ENCODE assay signal across 8 cellular contexts in the genomic region with DNA sequence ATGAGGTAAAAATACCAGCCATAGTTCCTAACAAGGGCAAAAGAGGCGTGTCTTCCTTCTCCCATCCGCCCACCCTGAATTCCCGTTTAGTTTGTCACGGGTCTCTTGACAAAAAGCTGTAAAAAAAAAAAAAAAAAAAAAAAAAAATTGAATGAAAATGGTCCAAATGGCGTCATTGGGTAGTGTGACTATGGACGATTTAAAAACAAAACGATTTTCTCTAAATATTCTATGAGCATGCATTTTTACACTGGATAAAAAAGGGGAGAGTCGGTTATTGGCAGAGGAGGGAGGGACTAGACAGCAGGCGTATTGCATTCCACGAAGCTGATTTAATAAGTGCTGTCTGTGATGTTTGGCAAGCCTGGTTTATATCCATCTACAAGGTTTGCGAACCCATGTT. TPM values are rescaled to one million over a fixed set of nuclear protein-coding genes. Genes with fewer than 3 reads are reported as not detected.
DNase-seq lines count a peak whose midpoint lies in the region; ATAC-seq, FAIRE-seq and TF ChIP-seq lines count a peak whose summit lies in the region.

A gene (plus strand): TSS at position 338 of the 403 bp plus-strand sequence. CDS start 35,214 bp downstream, outside the sequence.

- no peak within 1 kb of the TSS for H3K9ac ChIP-seq in HepG2 (ENCODE audit: insufficient read depth, low read depth, low read length)

- POLR2A ChIA-PET in HepG2 (lab: Yijun Ruan, JAX) = no interaction called here

- WGBS in HepG2 (ENCODE audit: low lambda C conversion rate) = 30% methylated on average over 11 of the region's 11 CpGs
- under 1% methylated on average over 11 of the region's 11 CpGs for WGBS in thymus

- no peak within 1 kb of the TSS for H3K4me3 Mint-ChIP-seq in Calu3 (ENCODE audit: low read depth, unreplicated experiment)

- TF ChIP-seq EP300 in HepG2 (IDR thresholded peaks at IDR 0.05; ENCODE audit: low read depth in 2 of 2, low read length in 2 of 2) = no peak
- TF ChIP-seq EP300 in HepG2 (CRISPR knock-in tag; IDR thresholded peaks at IDR 0.05; ENCODE audit: borderline replicate concordance) = no peak

- H3K27ac ChIP-seq in HepG2 (ENCODE audit: extremely low read length, insufficient read depth, low read length) (no peak within 1 kb of the TSS), thymus (ENCODE audit: low read depth) (no peak within 1 kb of the TSS)

- H3K9me3 Mint-ChIP-seq in Calu3 (ENCODE audit: low read depth, unreplicated experiment) = peaks cover 2% of the 10 kb centered on the region

- no peaks in the 10 kb centered on the region for H3K4me1 Mint-ChIP-seq in Calu3 (ENCODE audit: low read depth, unreplicated experiment)

- peak within 1 kb of the TSS; percentile 74 for H3K4me2 ChIP-seq in HepG2 (ENCODE audit: low read depth, low read length)

- no peaks in the 10 kb centered on the region for H3K27me3 ChIP-seq in GM06990 (replicated peaks; ENCODE audit: control insufficient read depth, insufficient read depth, low read length)
- peaks cover 0 to 4% of the 10 kb centered on the region in 2 experiments; a peak in 1 of 5 replicates for H3K27me3 ChIP-seq in HepG2 (ENCODE audit: control insufficient read depth in 1 of 2, insufficient read depth in 2 of 2, low read length in 2 of 2)
- H3K27me3 ChIP-seq in thymus (ENCODE audit: control insufficient read depth, insufficient read depth) = no peaks in the 10 kb centered on the region

- ATAC-seq in HepG2 (no peak; the same call in 2 of the 3 replicates), HG03108 (IDR thresholded peaks at IDR 0.05; ENCODE audit: unreplicated experiment) (no peak)

- TF ChIP-seq RAD21 in HepG2 (CRISPR knock-in tag; IDR thresholded peaks at IDR 0.05) = no peak

- no peaks in the 10 kb centered on the region for H4K20me1 ChIP-seq in HepG2 (ENCODE audit: insufficient read depth, low read length)

- no TSS peak for BruUV-seq in HepG2 (replicated peaks; lab: Mats Ljungman, UMichigan)
- no TSS peak for BruUV-seq in Calu3 (replicated peaks; lab: Mats Ljungman, UMichigan)

- no peaks in the 10 kb centered on the region for H3K27me3 Mint-ChIP-seq in Calu3 (ENCODE audit: unreplicated experiment)

- intact Hi-C loops in HepG2 (cut with micrococcal nuclease; ENCODE audit: unreplicated experiment) (no loop called here), Calu3 (cut with micrococcal nuclease; ENCODE audit: unreplicated experiment) (no loop called here)

- no peak within 1 kb of the TSS for H2AFZ ChIP-seq in HepG2 (ENCODE audit: low read length)

- TF ChIP-seq CTCF in GM06990 (IDR thresholded peaks at IDR 0.05; ENCODE audit: insufficient read depth, low read length, poor library complexity, severe bottlenecking) (no peak), cardiac fibroblast (IDR thresholded peaks at IDR 0.05; ENCODE audit: low read depth, low read length) (no peak), HepG2 (CRISPR knock-in tag; IDR thresholded peaks at IDR 0.05) (no peak), Calu3 (IDR thresholded peaks at IDR 0.05; ENCODE audit: unreplicated experiment) (no peak)

- no peaks in the 10 kb centered on the region for H3K36me3 Mint-ChIP-seq in Calu3 (ENCODE audit: insufficient read depth, unreplicated experiment)

- in situ Hi-C loops in HepG2 (cut with HindIII; ENCODE audit: extremely low pct_ligation_motif_present, low pct_unique_long_range_greater_than_20kb) = no loop called here

- H3K9me3 ChIP-seq in HepG2 (ENCODE audit: low read length) (no peaks in the 10 kb centered on the region), thymus (ENCODE audit: control insufficient read depth) (no peaks in the 10 kb centered on the region)

- FAIRE-seq in HepG2 (lab: Jason Lieb, UNC) (no peak), HTR-8/SVneo (lab: Jason Lieb, UNC) (no peak)

- H3K27ac Mint-ChIP-seq in Calu3 (ENCODE audit: unreplicated experiment) = no peak within 1 kb of the TSS

- H3K4me3 ChIP-seq in GM06990 (replicated peaks; ENCODE audit: low read depth, low read length) (peak within 1 kb of the TSS; percentile 59), cardiac fibroblast (replicated peaks in 1 of 2; ENCODE audit: low read depth in 2 of 2, low read length in 2 of 2) (peak within 1 kb of the TSS; percentile 51 to 57), HepG2 (replicated peaks in 1 of 3; ENCODE audit: insufficient read depth in 1 of 3, low read depth in 2 of 3, low read length in 3 of 3) (peak within 1 kb of the TSS; percentile 26 to 59 (median 50); a peak in 4 of 6 replicates), thymus (ENCODE audit: low read length) (peak within 1 kb of the TSS; percentile 48)

- DNase-seq in GM06990 (ENCODE audit: extremely low read depth, insufficient read length) (no peak), NCI-H510A (lab: John Stamatoyannopoulos, UW) (peak; percentile 15), cardiac fibroblast (ENCODE audit: low read depth in 2 of 2) (peak; percentile 15 to 27), HepG2 (ENCODE audit: low spot score) (no peak), Calu3 (no peak), HTR-8/SVneo (ENCODE audit: insufficient read length, low spot score) (no peak)

- no peak for TF ChIP-seq POLR2A in HepG2 (IDR thresholded peaks at IDR 0.05; ENCODE audit: insufficient read depth in 1 of 2, low read depth in 2 of 2, low read length in 2 of 2)

- no peaks in the 10 kb centered on the region for H3K79me2 ChIP-seq in HepG2 (ENCODE audit: insufficient read depth, low read length)

- H3K36me3 ChIP-seq in GM06990 (ENCODE audit: control insufficient read depth, insufficient read depth, low read length) (no peaks in the 10 kb centered on the region), HepG2 (replicated peaks in 1 of 2; ENCODE audit: control insufficient read depth in 1 of 2, insufficient read depth in 2 of 2, low read length in 2 of 2) (no peaks in the 10 kb centered on the region), thymus (ENCODE audit: control insufficient read depth, insufficient read depth) (no peaks in the 10 kb centered on the region)

- H3K4me1 ChIP-seq in HepG2 (ENCODE audit: insufficient read depth, low read length) (no peaks in the 10 kb centered on the region), thymus (ENCODE audit: control insufficient read depth, insufficient read depth, low read length) (no peaks in the 10 kb centered on the region)

- CTCF ChIA-PET in HepG2 (lab: Yijun Ruan, JAX; ENCODE audit: low intra/inter-chr PET ratio, low total read pairs) = no interaction called here
- CTCF ChIA-PET in Calu3 (lab: Charles Lee) = no interaction called here

TF ChIP-seq in HepG2, 621 proteins besides CTCF, POLR2A, EP300 and RAD21:
- TF ChIP-seq MAFK (conservative IDR thresholded peaks at IDR 0.05 in 1 of 2, IDR thresholded peaks at IDR 0.05 in 1 of 2; ENCODE audit: low read length in 2 of 2) (no peak), POLR2AphosphoS5 (IDR thresholded peaks at IDR 0.05; ENCODE audit: low read depth, low read length) (no peak)
- TF ChIP-seq, protein P1, sequence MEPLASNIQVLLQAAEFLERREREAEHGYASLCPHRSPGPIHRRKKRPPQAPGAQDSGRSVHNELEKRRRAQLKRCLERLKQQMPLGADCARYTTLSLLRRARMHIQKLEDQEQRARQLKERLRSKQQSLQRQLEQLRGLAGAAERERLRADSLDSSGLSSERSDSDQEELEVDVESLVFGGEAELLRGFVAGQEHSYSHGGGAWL (CRISPR knock-in tag; IDR thresholded peaks at IDR 0.05) = no peak

RNA-seq across cellular contexts. Expression of the gene that starts here (rescaled TPM):
- total RNA-seq in HepG2 (2016; rRNA removed; fragmentation: Illumina TruSeq; extraction: Trizol) = not detected in 2 replicates
- not detected in 2 replicates for total RNA-seq in HepG2 (2016; cell fraction: cytosol; rRNA removed; fragmentation: Illumina TruSeq; extraction: Trizol; ENCODE audit: low read depth)
- not detected in 2 replicates for total RNA-seq in HepG2 (2016; cell fraction: insoluble cytoplasmic fraction; rRNA removed; fragmentation: Illumina TruSeq; extraction: Trizol)
- total RNA-seq in HepG2 (2016; cell fraction: membrane; rRNA removed; fragmentation: Illumina TruSeq; extraction: Trizol) = not detected in 2 replicates
- total RNA-seq in HepG2 (2016; cell fraction: nucleus; rRNA removed; fragmentation: Illumina TruSeq; extraction: Trizol) = not detected in 2 replicates
- polyA plus RNA-seq in HepG2 (2011; rRNA removed) = not detected in 2 replicates
- polyA plus RNA-seq in HepG2 (2011; cell fraction: cytosol; rRNA removed) = not detected in 2 replicates
- polyA plus RNA-seq in HepG2 (2011; cell fraction: nucleus; rRNA removed) = not detected in 2 replicates
- polyA plus RNA-seq in HepG2 (2012) = not detected in 2 replicates
- polyA plus RNA-seq in HepG2 (2016; cell fraction: cytosol; fragmentation: Illumina TruSeq; extraction: Trizol; ENCODE audit: low read depth) = not detected in 2 replicates
- not detected in 2 replicates for polyA plus RNA-seq in HepG2 (2016; cell fraction: insoluble cytoplasmic fraction; fragmentation: Illumina TruSeq; extraction: Trizol; ENCODE audit: low read depth)
- not detected in 2 replicates for polyA plus RNA-seq in HepG2 (2016; cell fraction: membrane; fragmentation: Illumina TruSeq; extraction: Trizol; ENCODE audit: low read depth)
- not detected in 2 replicates for polyA plus RNA-seq in HepG2 (2016; cell fraction: nucleus; fragmentation: Illumina TruSeq; extraction: Trizol; ENCODE audit: insufficient read depth, low read depth)
- 0.05 TPM in 1 of 2 replicates, not detected in the other for polyA minus RNA-seq in HepG2 (2011; rRNA and poly(A)+ RNA removed; ENCODE audit: low replicate concordance)
- not detected in 2 replicates for polyA minus RNA-seq in HepG2 (2011; cell fraction: cytosol; rRNA and poly(A)+ RNA removed)
- not detected in 2 replicates for polyA minus RNA-seq in HepG2 (2011; cell fraction: nucleus; rRNA and poly(A)+ RNA removed)
- polyA plus RNA-seq in thymus = 0.02 TPM
- not detected in 2 replicates for total RNA-seq in Calu3 (2022)

Comparison
In these comparisons a context has a peak if more than half of its experiments do, and no peak if none do; other contexts are left out.
1. DNase-seq: peak in NCI-H510A (single experiment) and cardiac fibroblast (2 of 2); none in GM06990 (single experiment), HepG2 (single experiment), Calu3 (single experiment) and HTR-8/SVneo (single experiment).
2. Peak in every context shown above with its lines, with median percentiles within 50 percentile points of each other: H3K4me3 ChIP-seq.